2 cellular contexts compared by ENCODE assay signal in the genomic region with DNA sequence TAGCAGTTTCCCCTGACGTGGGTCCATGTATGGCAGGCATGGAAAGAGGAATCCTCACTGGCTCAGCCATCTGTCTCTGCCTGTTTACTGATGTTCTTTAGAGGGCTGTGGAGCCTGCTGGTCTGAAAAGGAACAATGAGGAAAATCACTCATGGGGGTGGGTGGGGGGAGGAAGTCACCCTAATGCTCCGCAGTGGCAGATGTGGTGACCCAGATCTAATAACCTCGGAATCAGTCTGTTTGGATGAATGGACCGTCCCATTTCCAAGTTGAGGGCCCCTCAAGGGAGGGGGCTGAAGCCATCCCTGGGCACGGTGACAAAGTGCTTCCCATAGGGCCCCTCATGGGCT.
TF ChIP-seq lines count a peak whose summit lies in the region.

No MANE protein-coding gene starts in this region.

TF ChIP-seq in HepG2, 621 proteins besides CTCF, POLR2A, EP300 and RAD21:
- TF ChIP-seq GFI1 (CRISPR knock-in tag; IDR thresholded peaks at IDR 0.05; ENCODE audit: borderline replicate concordance) (no peak), ZNF331 (CRISPR knock-in tag; IDR thresholded peaks at IDR 0.05) (no peak), XRCC5 (optimal IDR thresholded peaks at IDR 0.05; ENCODE audit: low read length) (no peak)
- TF ChIP-seq, protein P1, sequence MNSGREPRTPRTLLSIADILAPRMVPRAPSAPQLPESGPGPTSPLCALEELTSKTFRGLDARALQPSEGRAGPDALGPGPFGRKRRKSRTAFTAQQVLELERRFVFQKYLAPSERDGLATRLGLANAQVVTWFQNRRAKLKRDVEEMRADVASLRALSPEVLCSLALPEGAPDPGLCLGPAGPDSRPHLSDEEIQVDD (CRISPR knock-in tag; IDR thresholded peaks at IDR 0.05; ENCODE audit: borderline replicate concordance): no peak

TF ChIP-seq in endothelial cell of umbilical vein, 7 proteins besides CTCF, POLR2A, EP300 and RAD21:
- TF ChIP-seq GATA2 (IDR thresholded peaks at IDR 0.05; ENCODE audit: insufficient read depth, insufficient read length, low read depth, low read length): no peak
- TF ChIP-seq MYC (IDR thresholded peaks at IDR 0.05; ENCODE audit: low read depth, low read length): no peak
